ENCODE assay signal across 12 cellular contexts in genomic region chr17:30323262-30323894, GRCh38.
A peak's percentile ranks its signal among the peaks of the same experiment; 100 is the strongest.
DNase-seq lines count a peak whose midpoint lies in the region; ATAC-seq and TF ChIP-seq lines count a peak whose summit lies in the region.
"Had no signal": no experiment of that assay in that cellular context is flagged by ENCODE, and none has a peak within 500 bp of the region (broad histone marks: within the 10 kb centered on the region; RNA-seq: fewer than 3 reads in every experiment).

No MANE protein-coding gene starts in this region.

- H3K79me2 ChIP-seq in KMS-11 (ENCODE audit: insufficient read depth, low read depth), result no peaks in the 10 kb centered on the region
- H3K79me2 ChIP-seq: parathyroid adenoma had no signal

- H2AFZ ChIP-seq in KMS-11 (ENCODE audit: low read depth), result no peak overlapping the region; the same call in 1 of the 2 replicates
- H2AFZ ChIP-seq: parathyroid adenoma had no signal

- H4K20me1 ChIP-seq in KMS-11 (ENCODE audit: insufficient read depth), result no peaks in the 10 kb centered on the region

- peaks cover 22% of the 10 kb centered on the region for H3K4me1 ChIP-seq in KMS-11 (ENCODE audit: low read depth, poor library complexity, severe bottlenecking)
- H3K4me1 ChIP-seq: gastrocnemius medialis, parathyroid adenoma had no signal

- H3K9ac ChIP-seq in KMS-11 (no peak overlapping the region), SK-N-MC (ENCODE audit: insufficient read length) (no peak overlapping the region)
- H3K9ac ChIP-seq: parathyroid adenoma had no signal

- peak overlapping the region; percentile 37 for H3K4me2 ChIP-seq in KMS-11

- no peak for TF ChIP-seq CTCF in KMS-11 (conservative IDR thresholded peaks at IDR 0.05; ENCODE audit: low read depth, low read length)
- TF ChIP-seq CTCF in brain microvascular endothelial cell (IDR thresholded peaks at IDR 0.05; ENCODE audit: low read depth, low read length, missing control alignments), result no peak

- peak overlapping the region; percentile 85 to 89 for H3K27ac Mint-ChIP-seq in effector memory CD8-positive, alpha-beta T cell
- H3K27ac Mint-ChIP-seq: stimulated activated naive B cell treated with anti-CD40 and anti-IgM and Interleukin-4, amounts not matched to agents 10 μg/mL and 1 μg/mL and 100 μg/mL, for 72 hours had no signal

- DNase-seq in DMS153 (lab: John Stamatoyannopoulos, UW) (peak; percentile 32), SK-N-MC (ENCODE audit: low read depth, low spot score) (peak; percentile 61), inferior parietal cortex (ENCODE audit: extremely low spot score) (no peak), SW 1271 (lab: John Stamatoyannopoulos, UW) (no peak), brain microvascular endothelial cell (no peak)
- peak; percentile 30 to 49 (median 48) for DNase-seq in effector memory CD8-positive, alpha-beta T cell
- DNase-seq: stimulated activated naive B cell treated with anti-CD40 and anti-IgM and Interleukin-4, amounts not matched to agents 10 μg/mL and 1 μg/mL and 100 μg/mL, for 72 hours had no signal

- no peaks in the 10 kb centered on the region for H3K36me3 ChIP-seq in KMS-11 (ENCODE audit: insufficient read depth)
- H3K36me3 ChIP-seq in SK-N-MC (ENCODE audit: insufficient read depth, low read length), result no peaks in the 10 kb centered on the region
- no peaks in the 10 kb centered on the region for H3K36me3 ChIP-seq in brain microvascular endothelial cell (replicated peaks)
- H3K36me3 ChIP-seq: gastrocnemius medialis had no signal

- H3K27ac ChIP-seq in KMS-11, result no peak overlapping the region
- H3K27ac ChIP-seq in SK-N-MC, result 0 out of 2 replicates have a peak overlapping the region, but pooled peaks have one; percentile 15
- H3K27ac ChIP-seq in brain microvascular endothelial cell, result no peak overlapping the region
- H3K27ac ChIP-seq: gastrocnemius medialis, parathyroid adenoma had no signal

- ATAC-seq in effector memory CD8-positive, alpha-beta T cell (replicated peaks), result peak; percentile 82
- no peak for ATAC-seq in SK-N-SH treated with all-trans-retinoic acid at 6 μM for 48 hours
- ATAC-seq: gastrocnemius medialis had no signal

- H3K36me3 Mint-ChIP-seq in effector memory CD8-positive, alpha-beta T cell (ENCODE audit: insufficient read depth), result no peaks in the 10 kb centered on the region
- H3K36me3 Mint-ChIP-seq: activated naive CD4-positive, alpha-beta T cell treated with anti-CD3 and anti-CD28 coated beads, Interleukin-2, amount 50 U/mL, for 72 hours; stimulated activated naive B cell treated with anti-CD40 and anti-IgM and Interleukin-4, amounts not matched to agents 10 μg/mL and 1 μg/mL and 100 μg/mL, for 72 hours had no signal

- H3K27me3 ChIP-seq in KMS-11 (ENCODE audit: insufficient read depth, low read depth), result no peaks in the 10 kb centered on the region
- H3K27me3 ChIP-seq in brain microvascular endothelial cell (replicated peaks), result no peaks in the 10 kb centered on the region
- H3K27me3 ChIP-seq: gastrocnemius medialis had no signal

- H3K4me3 Mint-ChIP-seq in effector memory CD8-positive, alpha-beta T cell, result peak overlapping the region; percentile 44 to 65
- H3K4me3 Mint-ChIP-seq: stimulated activated naive B cell treated with anti-CD40 and anti-IgM and Interleukin-4, amounts not matched to agents 10 μg/mL and 1 μg/mL and 100 μg/mL, for 72 hours had no signal

- H3K9me3 Mint-ChIP-seq in effector memory CD8-positive, alpha-beta T cell, result no peaks in the 10 kb centered on the region
- H3K9me3 Mint-ChIP-seq: activated naive CD4-positive, alpha-beta T cell treated with anti-CD3 and anti-CD28 coated beads, Interleukin-2, amount 50 U/mL, for 72 hours; stimulated activated naive B cell treated with anti-CD40 and anti-IgM and Interleukin-4, amounts not matched to agents 10 μg/mL and 1 μg/mL and 100 μg/mL, for 72 hours had no signal

- no peak overlapping the region for H3K4me3 ChIP-seq in KMS-11 (IDR thresholded peaks at IDR 0.05; ENCODE audit: insufficient read depth, low read depth, low read length)
- no peak overlapping the region for H3K4me3 ChIP-seq in SK-N-MC
- no peak overlapping the region for H3K4me3 ChIP-seq in brain microvascular endothelial cell (ENCODE audit: low read depth, low read length)
- H3K4me3 ChIP-seq: gastrocnemius medialis had no signal

- peaks cover 16 to 20% of the 10 kb centered on the region in 2 donors for H3K4me1 Mint-ChIP-seq in effector memory CD8-positive, alpha-beta T cell (ENCODE audit: low read depth in 2 of 2)

- no peaks in the 10 kb centered on the region for H3K27me3 Mint-ChIP-seq in effector memory CD8-positive, alpha-beta T cell

- in situ Hi-C loops in brain microvascular endothelial cell (cut with HindIII; ENCODE audit: low pct_ligation_motif_present, low sequenced_read_pairs), result no loop called here

- no peaks in the 10 kb centered on the region for H3K9me3 ChIP-seq in SK-N-MC (ENCODE audit: low read depth, low read length)
- H3K9me3 ChIP-seq: gastrocnemius medialis had no signal

TF ChIP-seq in SK-N-SH treated with all-trans-retinoic acid at 6 μM for 48 hours, 23 proteins besides CTCF, POLR2A, EP300 and RAD21:
- TF ChIP-seq POU6F1 (CRISPR knock-in tag; IDR thresholded peaks at IDR 0.05; ENCODE audit: borderline replicate concordance, low read depth) (no peak), CREB5 (CRISPR knock-in tag; IDR thresholded peaks at IDR 0.05; ENCODE audit: low read depth) (no peak), ARNTL (CRISPR knock-in tag; IDR thresholded peaks at IDR 0.05; ENCODE audit: borderline replicate concordance, low read depth) (no peak), OSR1 (CRISPR knock-in tag; IDR thresholded peaks at IDR 0.05) (no peak), ZFP30 (CRISPR knock-in tag; IDR thresholded peaks at IDR 0.05) (no peak), CSDC2 (CRISPR knock-in tag; IDR thresholded peaks at IDR 0.05) (no peak), CSRNP3 (CRISPR knock-in tag; IDR thresholded peaks at IDR 0.05) (no peak), ZNF8 (CRISPR knock-in tag; IDR thresholded peaks at IDR 0.05) (no peak), ZNF565 (CRISPR knock-in tag; conservative IDR thresholded peaks at IDR 0.05; ENCODE audit: low read depth) (no peak), TCF4 (CRISPR knock-in tag; IDR thresholded peaks at IDR 0.05; ENCODE audit: borderline replicate concordance) (no peak), PATZ1 (CRISPR knock-in tag; IDR thresholded peaks at IDR 0.05; ENCODE audit: borderline replicate concordance) (no peak), ZFP3 (CRISPR knock-in tag; IDR thresholded peaks at IDR 0.05) (no peak), SNAI2 (CRISPR knock-in tag; IDR thresholded peaks at IDR 0.05) (no peak), GLIS3 (CRISPR knock-in tag; IDR thresholded peaks at IDR 0.05) (no peak), BACH2 (CRISPR knock-in tag; IDR thresholded peaks at IDR 0.05; ENCODE audit: borderline replicate concordance) (no peak)
TF ChIP-seq in SK-N-SH treated with all-trans-retinoic acid at 6 μM for 48 hours: peak in this region for 0.

Comparison
In these comparisons a context has a peak if more than half of its experiments do, and no peak if none do; other contexts are left out.
1. DNase-seq: peak in DMS153 (single experiment), SK-N-MC (single experiment) and effector memory CD8-positive, alpha-beta T cell (3 of 3); none in inferior parietal cortex (single experiment), SW 1271 (0 of 2) and brain microvascular endothelial cell (single experiment).